8 cellular contexts compared by ENCODE assay signal in genomic region chr9:33820231-33820745, GRCh38. TPM values are rescaled to one million over a fixed set of nuclear protein-coding genes. Genes with fewer than 3 reads are reported as not detected.
DNase-seq lines count a peak whose midpoint lies in the region; ATAC-seq and TF ChIP-seq lines count a peak whose summit lies in the region.

No MANE protein-coding gene starts in this region.

- WGBS in mammary epithelial cell (ENCODE audit: low coverage, missing lambda C conversion rate), result 40% methylated on average over 4 of the region's 4 CpGs

- H3K27me3 ChIP-seq in mammary epithelial cell (ENCODE audit: insufficient read depth, low read length) (no peaks in the 10 kb centered on the region), SJCRH30 (no peaks in the 10 kb centered on the region)

- peak overlapping the region; percentile 62 for H3K4me2 ChIP-seq in mammary epithelial cell (ENCODE audit: insufficient read depth, low read depth, low read length)

- CTCF ChIA-PET in AG04449 (lab: Yijun Ruan, JAX) (interaction anchor here (0.6 to 1.9 kb wide), 2 partner anchors 15 to 187 kb away, joined by 3 to 9 read pairs; no protein-coding TSS in a partner anchor), HEK293 (lab: Yijun Ruan, JAX) (interaction anchor here (0.6 to 2.0 kb wide), 3 partner anchors 42 to 941 kb away, joined by 3 to 4 read pairs (median 3); no protein-coding TSS in a partner anchor), mammary epithelial cell (lab: Charles Lee; ENCODE audit: low non-redundant PET) (no interaction called here)

- H3K4me3 Mint-ChIP-seq in naive B cell, result peak overlapping the region in 5 of 8 donors; percentile 6 to 99 (median 57)

- BruUV-seq in mammary epithelial cell (replicated peaks; lab: Mats Ljungman, UMichigan), result no TSS peak

- no peaks in the 10 kb centered on the region for H3K9me3 ChIP-seq in HEK293 (ENCODE audit: control insufficient read depth, insufficient read depth, low read depth, low read length)
- H3K9me3 ChIP-seq in mammary epithelial cell (replicated peaks; ENCODE audit: insufficient read depth, low read length), result no peaks in the 10 kb centered on the region
- no peaks in the 10 kb centered on the region for H3K9me3 ChIP-seq in SJCRH30 (replicated peaks)

- no peak overlapping the region for H2AFZ ChIP-seq in mammary epithelial cell (ENCODE audit: low read depth, low read length)

- in situ Hi-C loops in mammary epithelial cell (cut with MboI; ENCODE audit: low sequenced_read_pairs in 2 of 2), result no loop called here

- no peaks in the 10 kb centered on the region for H3K27me3 Mint-ChIP-seq in naive B cell

- H3K9me3 Mint-ChIP-seq in naive B cell, result no peaks in the 10 kb centered on the region

- H3K4me1 ChIP-seq in HEK293 (ENCODE audit: control insufficient read depth, insufficient read depth, low read length) (peaks cover 2% of the 10 kb centered on the region; the same call in 1 of the 2 replicates), mammary epithelial cell (ENCODE audit: insufficient read depth, low read length) (peaks cover 21% of the 10 kb centered on the region), SJCRH30 (no peaks in the 10 kb centered on the region; the same call in 1 of the 2 replicates)

- intact Hi-C loops in mammary epithelial cell (cut with micrococcal nuclease), result no loop called here

- DNase-seq in AG04449 (ENCODE audit: low read depth, low spot score), result no peak
- no peak for DNase-seq in mammary epithelial cell
- DNase-seq in naive B cell, result no peak
- no peak for DNase-seq in SJCRH30
- no peak for DNase-seq in cerebellum (ENCODE audit: low spot score)
- DNase-seq in SHP77 treated with DMSO at 0.1 percent for 48 hours (lab: John Stamatoyannopoulos, UW), result no peak

- H3K27ac ChIP-seq in HEK293 (ENCODE audit: extremely low read depth, low read depth, low read length), result no peak overlapping the region
- no peak overlapping the region for H3K27ac ChIP-seq in mammary epithelial cell (ENCODE audit: insufficient read depth, low read depth, low read length)
- H3K27ac ChIP-seq in SJCRH30, result no peak overlapping the region

- dilution Hi-C loops in mammary epithelial cell (cut with HindIII; ENCODE audit: low sequenced_read_pairs), result no loop called here

- H4K20me1 ChIP-seq in mammary epithelial cell (ENCODE audit: insufficient read depth, low read length), result peaks cover 2% of the 10 kb centered on the region

- H3K36me3 ChIP-seq in HEK293 (ENCODE audit: control insufficient read depth in 2 of 2, insufficient read depth in 1 of 2, low read length in 2 of 2) (peaks cover 0 to 4% of the 10 kb centered on the region in 2 experiments; a peak in 2 of 3 replicates), mammary epithelial cell (ENCODE audit: insufficient read depth, low read length) (no peaks in the 10 kb centered on the region), SJCRH30 (0 out of 2 replicates have a peak, but pooled peaks cover 9% of the 10 kb centered on the region)

- POLR2A ChIA-PET in AG04449 (lab: Yijun Ruan, JAX), result no interaction called here
- POLR2A ChIA-PET in HEK293 (lab: Yijun Ruan, JAX), result interaction anchor here (1.1 kb wide), 1 partner anchor 76 kb away, joined by 5 read pairs; no protein-coding TSS in a partner anchor

- no peak overlapping the region for H3K9ac ChIP-seq in mammary epithelial cell (ENCODE audit: insufficient read depth, low read length)

- TF ChIP-seq CTCF in AG04449 (IDR thresholded peaks at IDR 0.05; ENCODE audit: insufficient read depth, low read length, missing control alignments), result no peak
- no peak for TF ChIP-seq CTCF in HEK293 (tag by site-specific recombination; IDR thresholded peaks at IDR 0.05)
- no peak for TF ChIP-seq CTCF in mammary epithelial cell (conservative IDR thresholded peaks at IDR 0.05 in 1 of 2, IDR thresholded peaks at IDR 0.05 in 1 of 2; ENCODE audit: extremely low read depth in 1 of 2, insufficient read depth in 1 of 2, low read depth in 1 of 2, low read length in 2 of 2)

- peaks cover 33 to 73% (median 38%) of the 10 kb centered on the region in 3 donors for H3K4me1 Mint-ChIP-seq in naive B cell

- H3K79me2 ChIP-seq in mammary epithelial cell (ENCODE audit: insufficient read depth, low read length), result peaks cover 80% of the 10 kb centered on the region

- H3K4me3 ChIP-seq in AG04449 (ENCODE audit: low read depth, low read length), result peak overlapping the region; percentile 16
- no peak overlapping the region for H3K4me3 ChIP-seq in HEK293 (ENCODE audit: low read depth, low read length)
- peak overlapping the region in 1 of 3 experiments; percentile 15 for H3K4me3 ChIP-seq in mammary epithelial cell (replicated peaks in 1 of 3; ENCODE audit: insufficient read depth in 1 of 3, low read depth in 2 of 3, low read length in 3 of 3)
- H3K4me3 ChIP-seq in SJCRH30, result no peak overlapping the region

- H3K36me3 Mint-ChIP-seq in naive B cell, result no peaks in the 10 kb centered on the region

- H3K27ac Mint-ChIP-seq in naive B cell, result peak overlapping the region in 3 of 6 donors; percentile 32 to 83 (median 51)

- ATAC-seq in naive B cell (ENCODE audit: low read depth in 2 of 2) (no peak), HG02973 (IDR thresholded peaks at IDR 0.05; ENCODE audit: unreplicated experiment) (no peak)

TF ChIP-seq in HEK293, 187 proteins besides CTCF, POLR2A, EP300 and RAD21:
- TF ChIP-seq PRDM1 (tag by site-specific recombination; IDR thresholded peaks at IDR 0.05), result 0 out of 2 replicates have a peak, but pooled peaks have one; percentile 35
- TF ChIP-seq ZBTB26 (tag by site-specific recombination; optimal IDR thresholded peaks at IDR 0.05), result no peak

RNA-seq across cellular contexts. Expression of gene UBE2R2, which starts 3.3 kb away (rescaled TPM):
- 10 to 100 TPM; 14.8 to 38.0 TPM for total RNA-seq in mammary epithelial cell
- polyA plus RNA-seq in mammary epithelial cell, result 20.3 TPM
- 30.8 TPM for polyA minus RNA-seq in mammary epithelial cell
- polyA plus RNA-seq in naive B cell (ENCODE audit: low read depth in 6 of 6), result 10 to 100 TPM; 26.5 to 33.6 (median 28.9) TPM
- total RNA-seq in SJCRH30 (2014; rRNA removed; shearing (Covaris generic)), result 23.8 and 24.5 TPM in 2 replicates
- 27.2 TPM for total RNA-seq in cerebellum

RNA-seq across cellular contexts. Expression of gene PRSS3, which starts 24.9 kb away (rescaled TPM):
- total RNA-seq in mammary epithelial cell, result 10 to 100 TPM in 1 of 2 donors, 1 to 10 TPM in 1; 1.0 to 27.6 TPM
- polyA plus RNA-seq in mammary epithelial cell, result 50.8 TPM
- 81.6 TPM for polyA minus RNA-seq in mammary epithelial cell
- polyA plus RNA-seq in naive B cell (ENCODE audit: low read depth in 6 of 6), result not detected
- total RNA-seq in SJCRH30 (2014; rRNA removed; shearing (Covaris generic)), result not detected in 2 replicates
- total RNA-seq in cerebellum, result 5.2 TPM
